14 cellular contexts compared by ENCODE assay signal in genomic region chr6:132865364-132865763, GRCh38. TPM values are rescaled to one million over a fixed set of nuclear protein-coding genes. Genes with fewer than 3 reads are reported as not detected.
A peak's percentile ranks its signal among the peaks of the same experiment; 100 is the strongest.
DNase-seq lines count a peak whose midpoint lies in the region; ATAC-seq and TF ChIP-seq lines count a peak whose summit lies in the region.
"Had no signal": no experiment of that assay in that cellular context is flagged by ENCODE, and none has a peak within 500 bp of the region (broad histone marks: within the 10 kb centered on the region; RNA-seq: fewer than 3 reads in every experiment).

No MANE protein-coding gene starts in this region.

- H3K36me3 ChIP-seq in vagina, result no peaks in the 10 kb centered on the region
- no peaks in the 10 kb centered on the region for H3K36me3 ChIP-seq in tibial nerve

- no peak overlapping the region for H3K27ac ChIP-seq in vagina
- H3K27ac ChIP-seq in tibial nerve, result no peak overlapping the region

- no peaks in the 10 kb centered on the region for H3K4me1 ChIP-seq in vagina
- H3K4me1 ChIP-seq in tibial nerve, result no peaks in the 10 kb centered on the region

- H3K27me3 ChIP-seq in vagina (no peaks in the 10 kb centered on the region), tibial nerve (no peaks in the 10 kb centered on the region)

- H3K4me3 ChIP-seq in vagina, result no peak overlapping the region
- no peak overlapping the region for H3K4me3 ChIP-seq in tibial nerve

- no peak for TF ChIP-seq POLR2A in vagina (IDR thresholded peaks at IDR 0.05)
- TF ChIP-seq POLR2A in tibial nerve (IDR thresholded peaks at IDR 0.05), result no peak

- 92 to 93% methylated on average over 1 of the region's 1 CpG for WGBS in tibial nerve, 2 donors

- H3K9me3 ChIP-seq in vagina (no peaks in the 10 kb centered on the region), tibial nerve (no peaks in the 10 kb centered on the region)

- no peak for TF ChIP-seq EP300 in tibial nerve (IDR thresholded peaks at IDR 0.05)

- intact Hi-C loops in vagina (cut with DNase I), result no loop called here

- no peak for TF ChIP-seq CTCF in vagina (IDR thresholded peaks at IDR 0.05)
- TF ChIP-seq CTCF in tibial nerve (IDR thresholded peaks at IDR 0.05), result no peak

- DNase-seq in vagina (ENCODE audit: extremely low spot score in 2 of 2), result no peak
- no peak for DNase-seq in effector CD4-positive, alpha-beta T cell
- no peak for DNase-seq in tibial nerve (ENCODE audit: low spot score in 2 of 2)
- DNase-seq in stimulated activated CD4-positive, alpha-beta T cell treated with anti-CD3 and anti-CD28 coated beads, Interleukin-4, amount 100 ng/mL, for 4 hours, result no peak
- DNase-seq: activated naive CD4-positive, alpha-beta T cell; C1 segment of cervical spinal cord; cerebellar nuclear complex; kidney glomerular epithelial cell; MV-4-11; SHP77 treated with DMSO at 0.1 percent for 48 hours had no signal

- peak; percentile 99 for ATAC-seq in GM18511 (IDR thresholded peaks at IDR 0.05; ENCODE audit: unreplicated experiment)
- ATAC-seq in GM19455 (IDR thresholded peaks at IDR 0.05; ENCODE audit: unreplicated experiment), result peak; percentile 96
- peak; percentile 100 for ATAC-seq in HG02852 (IDR thresholded peaks at IDR 0.05; ENCODE audit: unreplicated experiment)
- peak; percentile 99 for ATAC-seq in HG03469 (IDR thresholded peaks at IDR 0.05; ENCODE audit: unreplicated experiment)

RNA-seq across cellular contexts. Expression of gene RPS12, which starts 51.0 kb away (rescaled TPM):
- total RNA-seq in vagina (1,905 TPM), tibial nerve (1,000 to 10,000 TPM in 3 of 4 donors, 100 to 1,000 TPM in 1; 884 to 1,671 (median 1,500) TPM)
